ENCODE assay signal across 11 cellular contexts in the genomic region with DNA sequence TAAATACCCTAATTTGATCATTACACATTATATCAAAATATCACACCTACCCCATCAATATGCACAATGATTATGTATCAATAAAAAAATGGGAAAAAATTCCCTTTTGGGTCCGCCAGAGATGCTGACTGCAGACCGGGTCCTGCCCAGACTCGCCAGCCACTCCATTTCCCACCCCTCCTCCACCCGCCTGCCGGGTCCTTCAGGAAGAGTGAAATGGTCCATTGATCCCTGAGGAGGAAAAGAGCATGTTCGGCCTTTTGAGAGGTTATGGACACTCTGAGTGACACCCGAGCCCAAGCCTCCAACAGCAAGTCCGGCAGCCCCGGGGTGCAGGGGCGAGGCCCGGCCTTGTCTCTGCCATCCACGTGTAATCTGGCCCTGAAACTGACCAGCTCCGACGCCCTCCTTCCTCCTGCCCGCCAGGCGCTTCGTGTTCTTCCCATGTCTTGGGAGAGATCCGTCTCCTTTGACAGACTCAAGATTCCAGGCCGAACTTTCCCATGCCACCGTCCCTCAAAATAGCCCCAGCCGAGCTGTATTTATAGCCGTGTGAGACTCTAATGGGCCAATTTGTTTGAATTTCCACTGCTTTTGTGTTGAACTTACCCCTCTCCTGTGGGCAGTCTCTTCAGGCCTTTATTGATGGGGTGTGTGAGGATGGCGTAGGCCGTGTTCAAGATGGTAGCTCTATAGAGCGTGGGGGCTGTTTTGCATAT.
DNase-seq lines count a peak whose midpoint lies in the region; ATAC-seq, FAIRE-seq and TF ChIP-seq lines count a peak whose summit lies in the region.
"Had no signal": no experiment of that assay in that cellular context is flagged by ENCODE, and none has a peak within 500 bp of the region (broad histone marks: within the 10 kb centered on the region; RNA-seq: fewer than 3 reads in every experiment).

No MANE protein-coding gene starts in this region.

- peaks cover 10 to 16% (median 13%) of the 10 kb centered on the region in 4 experiments for H3K4me1 ChIP-seq in H1 (replicated peaks in 1 of 4; ENCODE audit: control insufficient read depth in 3 of 4, insufficient read depth in 4 of 4, low read length in 3 of 4)

- H3K27me3 Mint-ChIP-seq in nephron (ENCODE audit: low read depth) (peaks cover 5% of the 10 kb centered on the region), type B pancreatic cell (peaks cover 22% of the 10 kb centered on the region)

- CTCF ChIA-PET in H1 (lab: Charles Lee; ENCODE audit: partially characterized antibody) = interaction anchor here (0.6 to 1.3 kb wide), 10 partner anchors 9 to 1048 kb away, joined by 3 to 4 read pairs (median 3); no protein-coding TSS in a partner anchor

- H3K4me1 Mint-ChIP-seq in nephron (peaks cover 77% of the 10 kb centered on the region), type B pancreatic cell (ENCODE audit: unreplicated experiment) (peaks cover 62% of the 10 kb centered on the region)

- H2AK5ac ChIP-seq in H1 (ENCODE audit: low read depth, low read length) = no peak overlapping the region

- H2BK120ac ChIP-seq in H1 (replicated peaks; ENCODE audit: low read depth, low read length) = no peak overlapping the region

- H2BK20ac ChIP-seq in H1 (ENCODE audit: low read length) = peak overlapping the region; percentile 57; the same call in 1 of the 2 replicates

- WGBS in H1 (ENCODE audit: extremely low coverage in 1 of 2, insufficient coverage in 1 of 2, insufficient read length in 1 of 2, insufficient replicate concordance in 2 of 2, low coverage in 1 of 2, low lambda C conversion rate in 2 of 2, missing lambda C conversion rate in 1 of 2), 2 experiments = 82% methylated on average over 25 of the region's 25 CpGs; no CpG with 5 or more reads in 1 of the 2 experiments

- TF ChIP-seq RAD21 in H1 (IDR thresholded peaks at IDR 0.05 in 1 of 2, conservative IDR thresholded peaks at IDR 0.05 in 1 of 2; ENCODE audit: low read depth in 2 of 2, low read length in 2 of 2) = no peak

- peak overlapping the region; percentile 69; the same call in 1 of the 2 replicates for H2BK5ac ChIP-seq in H1 (ENCODE audit: low read depth, low read length)

- peak overlapping the region; percentile 2 to 33 (median 31) for H3K4me3 Mint-ChIP-seq in nephron
- H3K4me3 Mint-ChIP-seq in type B pancreatic cell = peak overlapping the region; percentile 74
- H3K4me3 Mint-ChIP-seq: dendritic cell treated with granulocyte-macrophage colony-stimulating factor and Interleukin-4, amounts not matched to agents 40 ng/mL and 50 ng/mL, for 4 days had no signal

- no peak for TF ChIP-seq EP300 in H1 (IDR thresholded peaks at IDR 0.05; ENCODE audit: borderline replicate concordance in 1 of 2, low read depth in 2 of 2, low read length in 2 of 2)

- H3K27ac Mint-ChIP-seq in nephron (peak overlapping the region; percentile 95 to 97 (median 95)), type B pancreatic cell (peak overlapping the region; percentile 79)
- H3K27ac Mint-ChIP-seq: dendritic cell treated with granulocyte-macrophage colony-stimulating factor and Interleukin-4, amounts not matched to agents 40 ng/mL and 50 ng/mL, for 4 days had no signal

- H3K79me2 ChIP-seq in H1 (ENCODE audit: control insufficient read depth in 1 of 2, insufficient read depth in 2 of 2, low read length in 2 of 2) = no peaks in the 10 kb centered on the region

- H3K9ac ChIP-seq in H1 (replicated peaks in 1 of 4; ENCODE audit: extremely low read depth in 1 of 4, low read depth in 3 of 4, low read length in 3 of 4) = no peak overlapping the region

- peak overlapping the region; percentile 23 for H3K4ac ChIP-seq in H1 (replicated peaks; ENCODE audit: insufficient read length, low read depth, low read length)

- no peak overlapping the region for H2BK12ac ChIP-seq in H1 (ENCODE audit: low read depth, low read length)

- H3K9me3 Mint-ChIP-seq in nephron (no peaks in the 10 kb centered on the region), type B pancreatic cell (peaks cover 4% of the 10 kb centered on the region)
- H3K9me3 Mint-ChIP-seq: dendritic cell treated with granulocyte-macrophage colony-stimulating factor and Interleukin-4, amounts not matched to agents 40 ng/mL and 50 ng/mL, for 4 days had no signal

- TF ChIP-seq POLR2A in H1 (IDR thresholded peaks at IDR 0.05; ENCODE audit: control extremely low read depth in 1 of 2, low read depth in 2 of 2, low read length in 2 of 2) = no peak

- peak overlapping the region; percentile 80; the same call in 1 of the 2 replicates for H3K18ac ChIP-seq in H1 (ENCODE audit: extremely low read depth, low read length)

- no peaks in the 10 kb centered on the region for H3K9me3 ChIP-seq in H1 (ENCODE audit: insufficient read depth in 2 of 2, low read depth in 1 of 2, low read length in 1 of 2)

- DNase-seq in NCI-H2227 (lab: John Stamatoyannopoulos, UW; ENCODE audit: unreplicated experiment) (peak; percentile 21), NCI-H2227 treated with DMSO at 0.1 percent for 48 hours (lab: John Stamatoyannopoulos, UW) (no peak), H1 (ENCODE audit: low read depth in 1 of 2, low spot score in 2 of 2) (no peak), type B pancreatic cell (ENCODE audit: extremely low spot score, unreplicated experiment) (no peak)
- DNase-seq: activated CD4-positive, CD25-positive, alpha-beta regulatory T cell had no signal

- FAIRE-seq in H1 (lab: Jason Lieb, UNC) = no peak
- FAIRE-seq: G401.6 had no signal

- no peak overlapping the region for H3K23ac ChIP-seq in H1 (ENCODE audit: insufficient read length)

- no peaks in the 10 kb centered on the region for H3K79me1 ChIP-seq in H1 (ENCODE audit: low read depth, low read length)

- peak overlapping the region in 1 of 2 experiments; percentile 28; a peak in 1 of 4 replicates for H3K4me2 ChIP-seq in H1 (ENCODE audit: insufficient read depth in 1 of 2, low read depth in 2 of 2, low read length in 2 of 2)

- H3K36me3 Mint-ChIP-seq in nephron (ENCODE audit: low read depth) (no peaks in the 10 kb centered on the region), type B pancreatic cell (no peaks in the 10 kb centered on the region)

- H2AFZ ChIP-seq in H1 (ENCODE audit: low read length) = no peak overlapping the region

- ATAC-seq in HG02938 (IDR thresholded peaks at IDR 0.05; ENCODE audit: unreplicated experiment) (no peak), HG03108 (IDR thresholded peaks at IDR 0.05; ENCODE audit: unreplicated experiment) (no peak), GM19324 (IDR thresholded peaks at IDR 0.05; ENCODE audit: low FRiP score, unreplicated experiment) (no peak)

- no peak overlapping the region for H4K91ac ChIP-seq in H1 (replicated peaks; ENCODE audit: insufficient read length, low read length)

- no peaks in the 10 kb centered on the region for H4K20me1 ChIP-seq in H1 (replicated peaks in 1 of 2; ENCODE audit: control insufficient read depth in 1 of 2, insufficient read depth in 2 of 2, low read length in 2 of 2)

- no peak overlapping the region; a peak in 1 of 8 replicates for H3K4me3 ChIP-seq in H1 (ENCODE audit: extremely low read depth in 1 of 4, insufficient read depth in 2 of 4, low read depth in 3 of 4, low read length in 4 of 4)

- no peak overlapping the region for H3K27ac ChIP-seq in H1 (ENCODE audit: low read depth, low read length)

- no peaks in the 10 kb centered on the region for H3K23me2 ChIP-seq in H1 (ENCODE audit: low read depth, low read length)

- no peak overlapping the region for H4K8ac ChIP-seq in H1 (ENCODE audit: extremely low read depth, insufficient read depth, low read length)

- POLR2A ChIA-PET in H1 (lab: Charles Lee; ENCODE audit: partially characterized antibody) = no interaction called here

- H4K5ac ChIP-seq in H1 (ENCODE audit: insufficient read length, low read depth, low read length) = no peak overlapping the region

- peak overlapping the region; percentile 13 for H2BK15ac ChIP-seq in H1 (ENCODE audit: low read length)

- no peak overlapping the region for H3K14ac ChIP-seq in H1 (ENCODE audit: insufficient read length)

- H3K27me3 ChIP-seq in H1 (replicated peaks in 1 of 4; ENCODE audit: control insufficient read depth in 3 of 4, extremely low read depth in 1 of 4, insufficient read depth in 3 of 4, low read length in 3 of 4) = no peaks in the 10 kb centered on the region

- H3K56ac ChIP-seq in H1 (replicated peaks; ENCODE audit: insufficient read length, low read depth, low read length) = no peak overlapping the region

- TF ChIP-seq CTCF in H1 (IDR thresholded peaks at IDR 0.05; ENCODE audit: control extremely low read depth in 1 of 3, insufficient read depth in 1 of 3, low read depth in 1 of 3, low read length in 3 of 3) = no peak
- no peak for TF ChIP-seq CTCF in nephron (IDR thresholded peaks at IDR 0.05; ENCODE audit: unreplicated experiment in 3 of 3)
- TF ChIP-seq CTCF in type B pancreatic cell (conservative IDR thresholded peaks at IDR 0.05) = no peak

- no peaks in the 10 kb centered on the region for H3K36me3 ChIP-seq in H1 (ENCODE audit: control insufficient read depth in 2 of 4, insufficient read depth in 4 of 4, low read length in 3 of 4)

TF ChIP-seq in H1, 55 proteins besides CTCF, POLR2A, EP300 and RAD21:
- TF ChIP-seq TAF1 (IDR thresholded peaks at IDR 0.05; ENCODE audit: low read depth, low read length) (no peak), KDM1A (IDR thresholded peaks at IDR 0.05; ENCODE audit: borderline replicate concordance, low read length) (no peak), SP1 (IDR thresholded peaks at IDR 0.05; ENCODE audit: low read depth, low read length) (no peak), NRF1 (IDR thresholded peaks at IDR 0.05; ENCODE audit: low read depth, low read length) (no peak), PHF8 (conservative IDR thresholded peaks at IDR 0.05; ENCODE audit: low read depth, low read length) (no peak), GTF2F1 (IDR thresholded peaks at IDR 0.05; ENCODE audit: borderline replicate concordance, low read depth, low read length) (no peak), EGR1 (IDR thresholded peaks at IDR 0.05; ENCODE audit: borderline replicate concordance, low read depth, low read length) (no peak), SIN3A (conservative IDR thresholded peaks at IDR 0.05 in 1 of 2, IDR thresholded peaks at IDR 0.05 in 1 of 2; ENCODE audit: low read depth in 1 of 2, low read length in 2 of 2) (no peak)
TF ChIP-seq in H1: peak in this region for 0.
